ENCODE assay signal across 8 cellular contexts in the genomic region with DNA sequence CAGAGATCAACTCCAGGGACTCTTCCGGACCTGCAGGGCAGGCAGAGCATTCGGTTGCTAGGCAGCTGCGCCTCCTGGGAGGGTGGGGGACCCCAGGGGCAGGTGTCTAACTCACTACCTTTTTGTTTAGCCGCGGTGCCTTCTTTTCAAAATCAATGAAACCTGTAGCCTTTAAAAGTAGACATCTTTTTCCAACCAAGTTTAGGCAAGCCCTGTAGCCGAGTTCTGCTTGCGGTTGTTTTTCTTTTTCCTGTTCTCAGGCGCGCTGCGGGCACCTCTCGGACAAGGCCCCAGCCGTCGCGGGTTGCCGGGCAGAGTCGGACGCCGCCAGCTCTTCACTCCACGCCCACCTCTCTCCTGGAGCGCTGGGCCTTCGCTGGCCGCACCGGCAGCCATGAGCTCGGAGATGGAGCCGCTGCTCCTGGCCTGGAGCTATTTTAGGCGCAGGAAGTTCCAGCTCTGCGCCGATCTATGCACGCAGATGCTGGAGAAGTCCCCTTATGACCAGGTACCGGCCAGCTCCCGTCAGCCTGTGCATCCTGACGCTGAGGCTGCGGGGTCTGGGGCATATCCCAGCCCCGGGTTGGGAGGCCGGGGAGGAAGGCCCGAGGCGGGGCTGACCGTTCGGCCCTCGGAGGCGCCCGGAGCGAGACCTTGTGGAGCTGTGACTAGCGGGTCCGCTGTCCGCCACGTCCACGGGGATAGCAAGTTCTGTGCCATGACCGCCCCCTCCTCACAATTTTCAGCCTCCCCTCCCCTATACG. TPM values are rescaled to one million over a fixed set of nuclear protein-coding genes. Genes with fewer than 3 reads are reported as not detected.
DNase-seq lines count a peak whose midpoint lies in the region; ATAC-seq and TF ChIP-seq lines count a peak whose summit lies in the region.

A gene (plus strand): TSS at position 338 of the 764 bp plus-strand sequence. CDS start 57 bp downstream, at position 395.

- under 1% methylated on average over 48 of the region's 50 CpGs for WGBS in hepatocyte (ENCODE audit: low lambda C conversion rate, missing lambda C conversion rate)

- H3K27ac ChIP-seq in hepatocyte (peak within 1 kb of the TSS; percentile 92), rectal smooth muscle tissue (ENCODE audit: low read depth, low read length) (peak within 1 kb of the TSS; percentile 88), vagina (peak within 1 kb of the TSS; percentile 76)

- no peaks in the 10 kb centered on the region for H3K9me3 ChIP-seq in hepatocyte (ENCODE audit: low read depth)
- H3K9me3 ChIP-seq in vagina = no peaks in the 10 kb centered on the region

- peak within 1 kb of the TSS; percentile 70 for H3K4me2 ChIP-seq in hepatocyte

- H3K36me3 ChIP-seq in hepatocyte (replicated peaks; ENCODE audit: insufficient read depth, low read depth) (no peaks in the 10 kb centered on the region), rectal smooth muscle tissue (ENCODE audit: control insufficient read depth, insufficient read depth, low read length) (no peaks in the 10 kb centered on the region), vagina (no peaks in the 10 kb centered on the region)

- TF ChIP-seq CTCF in astrocyte of the spinal cord (IDR thresholded peaks at IDR 0.05; ENCODE audit: low read depth, low read length) (no peak), hepatocyte (IDR thresholded peaks at IDR 0.05; ENCODE audit: poor library complexity) (no peak), vagina (IDR thresholded peaks at IDR 0.05) (no peak)

- ATAC-seq in GM18508 (IDR thresholded peaks at IDR 0.05; ENCODE audit: insufficient read depth, unreplicated experiment) = peak; percentile 97
- ATAC-seq in HG02981 (IDR thresholded peaks at IDR 0.05; ENCODE audit: unreplicated experiment) = peak; percentile 99

- intact Hi-C loops in vagina (cut with DNase I) = no loop called here

- DNase-seq in NCI-H2029 treated with DMSO at 0.1 percent for 48 hours (lab: John Stamatoyannopoulos, UW) (peak; percentile 38), T1000 (lab: John Stamatoyannopoulos, UW) (peak; percentile 89), astrocyte of the spinal cord (ENCODE audit: low read depth, low spot score) (peak; percentile 93), hepatocyte (ENCODE audit: low spot score) (peak; percentile 96), vagina (ENCODE audit: extremely low spot score in 2 of 2) (peak in 1 of 2 donors; percentile 89)

- peak in 1 of 2 donors; percentile 16 for TF ChIP-seq POLR2A in vagina (IDR thresholded peaks at IDR 0.05)

- no peaks in the 10 kb centered on the region for H3K9me2 ChIP-seq in hepatocyte (replicated peaks; ENCODE audit: insufficient read depth)

- peaks cover 6% of the 10 kb centered on the region for H3K4me1 ChIP-seq in hepatocyte (ENCODE audit: insufficient read depth)
- H3K4me1 ChIP-seq in rectal smooth muscle tissue (ENCODE audit: control insufficient read depth, insufficient read depth, low read length) = peaks cover 2% of the 10 kb centered on the region
- H3K4me1 ChIP-seq in vagina = peaks cover 10% of the 10 kb centered on the region

- in situ Hi-C loops in astrocyte of the spinal cord (cut with HindIII; ENCODE audit: low sequenced_read_pairs) = no loop called here

- H3K27me3 ChIP-seq in hepatocyte (no peaks in the 10 kb centered on the region), rectal smooth muscle tissue (ENCODE audit: control insufficient read depth, insufficient read depth, low read length) (no peaks in the 10 kb centered on the region), vagina (no peaks in the 10 kb centered on the region)

- no peaks in the 10 kb centered on the region for H4K20me1 ChIP-seq in hepatocyte (ENCODE audit: insufficient read depth, poor library complexity, severe bottlenecking)

- peak within 1 kb of the TSS; percentile 25 for H3K9ac ChIP-seq in rectal smooth muscle tissue (ENCODE audit: low read length)

- peak within 1 kb of the TSS; percentile 77 for H2AFZ ChIP-seq in hepatocyte

- peaks cover 39% of the 10 kb centered on the region for H3K79me2 ChIP-seq in hepatocyte

- H3K4me3 ChIP-seq in astrocyte of the spinal cord (ENCODE audit: low read depth, low read length) = peak within 1 kb of the TSS; percentile 72
- H3K4me3 ChIP-seq in hepatocyte = peak within 1 kb of the TSS; percentile 45
- peak within 1 kb of the TSS; percentile 80 for H3K4me3 ChIP-seq in rectal smooth muscle tissue (ENCODE audit: low read length)
- peak within 1 kb of the TSS; percentile 73 to 77 for H3K4me3 ChIP-seq in vagina

RNA-seq across cellular contexts. Expression of the gene that starts here (rescaled TPM):
- total RNA-seq in hepatocyte (18.4 and 25.6 TPM in 2 replicates), vagina (10.1 TPM)
- 21.4 and 23.0 TPM in 2 replicates for polyA plus RNA-seq in hepatocyte
